15 cellular contexts compared by ENCODE assay signal in the genomic region with DNA sequence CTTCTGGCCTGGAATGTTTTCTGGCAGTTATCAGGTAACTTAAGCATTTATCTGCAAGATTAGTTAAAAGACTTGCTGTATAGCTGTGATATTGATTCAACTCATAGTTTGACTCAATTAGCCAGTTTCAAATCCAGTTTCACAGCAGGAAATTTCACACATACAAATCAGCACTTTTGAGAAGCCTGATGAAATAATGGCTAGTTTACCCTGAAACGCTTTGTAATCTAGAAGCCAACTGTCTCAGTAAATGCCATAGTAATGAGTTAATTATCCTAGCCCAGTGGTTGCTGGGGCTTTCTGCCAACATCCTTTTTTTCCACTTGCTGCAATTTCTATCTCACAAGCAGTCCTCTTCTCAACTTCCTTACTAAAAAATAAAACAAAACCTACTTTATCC. TPM values are rescaled to one million over a fixed set of nuclear protein-coding genes. Genes with fewer than 3 reads are reported as not detected.
DNase-seq lines count a peak whose midpoint lies in the region; ATAC-seq, FAIRE-seq and TF ChIP-seq lines count a peak whose summit lies in the region.
"Had no signal": no experiment of that assay in that cellular context is flagged by ENCODE, and none has a peak within 500 bp of the region (broad histone marks: within the 10 kb centered on the region; RNA-seq: fewer than 3 reads in every experiment).

No MANE protein-coding gene starts in this region.

- no peak for ATAC-seq in Right ventricle myocardium superior (ENCODE audit: poor library complexity)
- ATAC-seq: activated CD8-positive, alpha-beta T cell treated with anti-CD3 and anti-CD28 coated beads for 36 hours; lower lobe of right lung; right cardiac atrium had no signal

- H3K18ac ChIP-seq in mesenchymal stem cell (ENCODE audit: low read depth in 1 of 2, low read length in 2 of 2): no peak overlapping the region

- no peak overlapping the region for H2BK120ac ChIP-seq in mesenchymal stem cell (ENCODE audit: low read depth, low read length)

- H3K4me3 ChIP-seq in GM23248: no peak overlapping the region
- no peak overlapping the region for H3K4me3 ChIP-seq in astrocyte (ENCODE audit: insufficient read depth, low read depth, low read length)
- H3K4me3 ChIP-seq in mesenchymal stem cell (ENCODE audit: insufficient read depth in 1 of 2, low read depth in 1 of 2, low read length in 2 of 2): no peak overlapping the region
- H3K4me3 ChIP-seq: lower lobe of right lung had no signal

- 0% methylated on average over 1 of the region's 1 CpG for WGBS in GM23248 (ENCODE audit: low coverage in 1 of 2, low lambda C conversion rate in 2 of 2, missing lambda C conversion rate in 2 of 2), 2 experiments
- 13% methylated on average over 1 of the region's 1 CpG for WGBS in mesenchymal stem cell

- H3K9me2 ChIP-seq in GM23248 (ENCODE audit: insufficient read depth): no peaks in the 10 kb centered on the region

- H2BK5ac ChIP-seq in mesenchymal stem cell (ENCODE audit: low read depth, low read length, poor library complexity, severe bottlenecking): no peak overlapping the region

- no peaks in the 10 kb centered on the region for H3K79me2 ChIP-seq in GM23248 (ENCODE audit: insufficient read depth)
- H3K79me2 ChIP-seq in astrocyte (ENCODE audit: insufficient read depth, low read length): no peaks in the 10 kb centered on the region

- no peaks in the 10 kb centered on the region for H3K79me1 ChIP-seq in mesenchymal stem cell (replicated peaks; ENCODE audit: low read length, poor library complexity, severe bottlenecking)

- no peaks in the 10 kb centered on the region for H3K4me1 ChIP-seq in GM23248 (ENCODE audit: insufficient read depth)
- peaks cover 7% of the 10 kb centered on the region for H3K4me1 ChIP-seq in astrocyte (ENCODE audit: insufficient read depth, low read length)
- H3K4me1 ChIP-seq in mesenchymal stem cell (ENCODE audit: control insufficient read depth, insufficient read depth, low read depth, low read length): no peaks in the 10 kb centered on the region
- H3K4me1 ChIP-seq: lower lobe of right lung had no signal

- no peaks in the 10 kb centered on the region for H3F3A ChIP-seq in GM23248 (ENCODE audit: insufficient read depth)

- H3K9me3 ChIP-seq in GM23248 (ENCODE audit: low read depth) (no peaks in the 10 kb centered on the region), astrocyte (ENCODE audit: insufficient read depth, low read depth, low read length) (no peaks in the 10 kb centered on the region), mesenchymal stem cell (ENCODE audit: control insufficient read depth, low read length) (peaks cover 5% of the 10 kb centered on the region)
- H3K9me3 ChIP-seq: lower lobe of right lung had no signal

- no peaks in the 10 kb centered on the region for H3K9me3 Mint-ChIP-seq in astrocyte (ENCODE audit: unreplicated experiment)
- peaks cover 0 to 4% (median 0%) of the 10 kb centered on the region in 7 donors for H3K9me3 Mint-ChIP-seq in CD14-positive monocyte
- H3K9me3 Mint-ChIP-seq: activated CD8-positive, alpha-beta T cell treated with anti-CD3 and anti-CD28 coated beads for 36 hours; H9 had no signal

- in situ Hi-C loops in GM23248 (cut with MboI): no loop called here

- H2BK15ac ChIP-seq in mesenchymal stem cell (ENCODE audit: low read depth, poor library complexity, severe bottlenecking): no peak overlapping the region

- intact Hi-C loops in CD14-positive monocyte (cut with micrococcal nuclease): no loop called here
- intact Hi-C loops in Right ventricle myocardium superior (cut with DNase I): no loop called here

- H3K4ac ChIP-seq in mesenchymal stem cell (ENCODE audit: low read depth in 1 of 2, low read length in 2 of 2): no peak overlapping the region

- no peak overlapping the region for H4K91ac ChIP-seq in mesenchymal stem cell (ENCODE audit: low read length)

- H3K27me3 Mint-ChIP-seq in astrocyte (ENCODE audit: low read depth, unreplicated experiment) (no peaks in the 10 kb centered on the region), CD14-positive monocyte (ENCODE audit: low read depth in 3 of 3) (no peaks in the 10 kb centered on the region)

- no peak overlapping the region for H4K8ac ChIP-seq in mesenchymal stem cell (ENCODE audit: low read length)

- no peaks in the 10 kb centered on the region for H3K27me3 ChIP-seq in GM23248 (replicated peaks; ENCODE audit: insufficient read depth)
- no peaks in the 10 kb centered on the region for H3K27me3 ChIP-seq in astrocyte (ENCODE audit: insufficient read depth, low read length)
- no peaks in the 10 kb centered on the region for H3K27me3 ChIP-seq in mesenchymal stem cell (ENCODE audit: control insufficient read depth in 1 of 2, insufficient read depth in 1 of 2, low read length in 2 of 2)

- H3K4me2 ChIP-seq in GM23248 (ENCODE audit: unreplicated experiment): no peak overlapping the region
- H3K4me2 ChIP-seq in astrocyte (ENCODE audit: low read length): peak overlapping the region; percentile 2
- H3K4me2 ChIP-seq in mesenchymal stem cell (ENCODE audit: low read length, poor library complexity, severe bottlenecking): no peak overlapping the region

- peak overlapping the region; percentile 91 for H3K27ac Mint-ChIP-seq in astrocyte (ENCODE audit: unreplicated experiment)
- H3K27ac Mint-ChIP-seq in CD14-positive monocyte: no peak overlapping the region
- H3K27ac Mint-ChIP-seq: activated CD8-positive, alpha-beta T cell treated with anti-CD3 and anti-CD28 coated beads for 36 hours; activated naive CD8-positive, alpha-beta T cell; H9 had no signal

- TF ChIP-seq CTCF in astrocyte (IDR thresholded peaks at IDR 0.05; ENCODE audit: insufficient read depth, low read depth, low read length): no peak
- no peak for TF ChIP-seq CTCF in CD14-positive monocyte (IDR thresholded peaks at IDR 0.05)

- DNase-seq in GM23248: peak; percentile 39
- DNase-seq in NCI-H2196 treated with DMSO at 0.1 percent for 48 hours (lab: John Stamatoyannopoulos, UW; ENCODE audit: unreplicated experiment): peak; percentile 1
- peak; percentile 75 for DNase-seq in astrocyte (ENCODE audit: low read depth)
- peak; percentile 39 for DNase-seq in mesenchymal stem cell
- DNase-seq in CD14-positive monocyte (ENCODE audit: low spot score): no peak
- no peak for DNase-seq in T1000 (lab: John Stamatoyannopoulos, UW)
- no peak for DNase-seq in DMS53 (lab: John Stamatoyannopoulos, UW)
- DNase-seq in Right ventricle myocardium superior: no peak
- DNase-seq: activated CD8-positive, alpha-beta T cell treated with anti-CD3 and anti-CD28 coated beads for 36 hours; erythroblast; H9; lower lobe of right lung; NCI-H2029; right cardiac atrium had no signal

- H3K23ac ChIP-seq in mesenchymal stem cell (ENCODE audit: low read length in 2 of 2): no peak overlapping the region

- no peak for FAIRE-seq in astrocyte (lab: Jason Lieb, UNC)

- H3K36me3 Mint-ChIP-seq in astrocyte (ENCODE audit: low read depth, unreplicated experiment) (no peaks in the 10 kb centered on the region), CD14-positive monocyte (no peaks in the 10 kb centered on the region)
- H3K36me3 Mint-ChIP-seq: activated naive CD8-positive, alpha-beta T cell had no signal

- H3K4me1 Mint-ChIP-seq in astrocyte (ENCODE audit: low read depth, unreplicated experiment) (peaks cover 8% of the 10 kb centered on the region), CD14-positive monocyte (peaks cover 7% of the 10 kb centered on the region)
- H3K4me1 Mint-ChIP-seq: H9 had no signal

- no peak overlapping the region for H2AK5ac ChIP-seq in mesenchymal stem cell (ENCODE audit: low read length, severe bottlenecking)

- H3K9ac ChIP-seq in GM23248 (no peak overlapping the region), astrocyte (ENCODE audit: low read length) (no peak overlapping the region), mesenchymal stem cell (ENCODE audit: low read length) (no peak overlapping the region)

- H4K20me1 ChIP-seq in GM23248 (ENCODE audit: insufficient read depth) (no peaks in the 10 kb centered on the region), astrocyte (ENCODE audit: insufficient read depth, low read length) (no peaks in the 10 kb centered on the region)

- no peak overlapping the region for H2BK12ac ChIP-seq in mesenchymal stem cell (ENCODE audit: low read length in 2 of 2)

- no peak overlapping the region for H3K27ac ChIP-seq in GM23248
- no peak overlapping the region for H3K27ac ChIP-seq in astrocyte (ENCODE audit: low read depth, low read length)
- peak overlapping the region; percentile 21 for H3K27ac ChIP-seq in mesenchymal stem cell (ENCODE audit: low read length, poor library complexity, severe bottlenecking)
- H3K27ac ChIP-seq: lower lobe of right lung had no signal

- no peak overlapping the region for H3K4me3 Mint-ChIP-seq in astrocyte (ENCODE audit: unreplicated experiment)
- no peak overlapping the region for H3K4me3 Mint-ChIP-seq in CD14-positive monocyte
- H3K4me3 Mint-ChIP-seq: activated CD8-positive, alpha-beta T cell treated with anti-CD3 and anti-CD28 coated beads for 36 hours; activated naive CD8-positive, alpha-beta T cell; H9 had no signal

- H2AFZ ChIP-seq in GM23248 (no peak overlapping the region), astrocyte (ENCODE audit: low read depth, low read length) (no peak overlapping the region), mesenchymal stem cell (ENCODE audit: low read depth, low read length) (no peak overlapping the region)

- H3K14ac ChIP-seq in mesenchymal stem cell (ENCODE audit: low read length in 2 of 2): no peak overlapping the region

- H3K36me3 ChIP-seq in GM23248 (ENCODE audit: low read depth): no peaks in the 10 kb centered on the region
- H3K36me3 ChIP-seq in astrocyte (ENCODE audit: insufficient read depth, low read length): no peaks in the 10 kb centered on the region
- H3K36me3 ChIP-seq in mesenchymal stem cell (ENCODE audit: control insufficient read depth in 1 of 2, insufficient read depth in 2 of 2, low read depth in 1 of 2, low read length in 2 of 2): no peaks in the 10 kb centered on the region
- H3K36me3 ChIP-seq: lower lobe of right lung had no signal

RNA-seq across cellular contexts. Expression of a gene that starts 53.1 kb away (rescaled TPM):
- total RNA-seq in GM23248 (2014; rRNA removed; shearing (Covaris generic)): not detected in 2 replicates
- not detected in 2 replicates for polyA plus RNA-seq in GM23248 (2016; fragmentation: Nextera tagmentation; extraction: Ambion mirVana)
- not detected in 2 replicates for total RNA-seq in astrocyte
- not detected for polyA plus RNA-seq in mesenchymal stem cell (2013, experiment 1 of 2)
- polyA plus RNA-seq in mesenchymal stem cell (2013, experiment 2 of 2): not detected
- polyA plus RNA-seq in CD14-positive monocyte: not detected
- total RNA-seq in Right ventricle myocardium superior: not detected
- total RNA-seq: activated CD8-positive, alpha-beta T cell treated with anti-CD3 and anti-CD28 coated beads for 36 hours; H9; right cardiac atrium had no signal
- polyA plus RNA-seq: right cardiac atrium had no signal

Comparison
In these comparisons a context has a peak if more than half of its experiments do, and no peak if none do; other contexts are left out.
1. DNase-seq: peak in GM23248 (single experiment), NCI-H2196 treated with DMSO at 0.1 percent for 48 hours (single experiment), astrocyte (single experiment) and mesenchymal stem cell (single experiment); none in CD14-positive monocyte (single experiment), T1000 (single experiment), DMS53 (single experiment) and Right ventricle myocardium superior (single experiment).